20 cellular contexts compared by ENCODE assay signal in genomic region chr17:56809820-56810179, GRCh38.
"Had no signal": no experiment of that assay in that cellular context is flagged by ENCODE, and none has a peak within 500 bp of the region (broad histone marks: within the 10 kb centered on the region; RNA-seq: fewer than 3 reads in every experiment).

No MANE protein-coding gene starts in this region.

- H3K27ac ChIP-seq: epithelial cell of prostate, heart left ventricle, sigmoid colon, spleen, testis had no signal

- H3K27me3 ChIP-seq: heart left ventricle, sigmoid colon, spleen, testis had no signal

- FAIRE-seq: TTC549 had no signal

- DNase-seq: activated CD4-positive, alpha-beta T cell treated with anti-CD3 and anti-CD28 coated beads for 1 hour; activated CD4-positive, alpha-beta T cell treated with anti-CD3 and anti-CD28 coated beads, Interleukin-2, amount 50 U/mL, for 1 hour; activated CD8-positive, alpha-beta T cell treated with anti-CD3 and anti-CD28 coated beads, Interleukin-2, amount 10 ng/mL, durations not matched to agents 7 days and 5 days; activated gamma-delta T cell; activated naive CD4-positive, alpha-beta T cell treated with anti-CD3 and anti-CD28 coated beads, Interleukin-2, amount 50 U/mL, for 16 hours; activated naive CD8-positive, alpha-beta T cell treated with anti-CD3 and anti-CD28 coated beads, Interleukin-2, amount 50 U/mL, for 24 hours; cerebellar nuclear complex; cortex of kidney; endodermal cell; islet precursor cell; left cardiac atrium; occipital lobe; sigmoid colon; stimulated activated CD4-positive, alpha-beta T cell treated with anti-CD3 and anti-CD28 coated beads, Interleukin-4, amount 100 ng/mL, for 1 hour; T-helper 1 cell; testis had no signal

- H3K4me1 ChIP-seq: heart left ventricle, spleen had no signal

- H3K9me3 ChIP-seq: heart left ventricle, sigmoid colon, spleen, testis had no signal

- ATAC-seq: activated CD8-positive, alpha-beta T cell treated with anti-CD3 and anti-CD28 coated beads, Interleukin-2, amount 10 ng/mL, durations not matched to agents 7 days and 5 days; activated naive CD8-positive, alpha-beta T cell treated with anti-CD3 and anti-CD28 coated beads, Interleukin-2, amount 50 U/mL, for 24 hours had no signal

- H3K36me3 ChIP-seq: heart left ventricle, sigmoid colon, spleen had no signal

- H3K4me3 ChIP-seq: heart left ventricle, sigmoid colon, spleen, testis had no signal
